2 cellular contexts compared by ENCODE assay signal in genomic region chr5:96648598-96648997, GRCh38.
A peak's percentile ranks its signal among the peaks of the same experiment; 100 is the strongest.
TF ChIP-seq lines count a peak whose summit lies in the region.

No MANE protein-coding gene starts in this region.

TF ChIP-seq in A549, 52 proteins besides CTCF, POLR2A, EP300 and RAD21 (continued from another document):
- TF ChIP-seq REST (IDR thresholded peaks at IDR 0.05) (no peak), MAFK (IDR thresholded peaks at IDR 0.05; ENCODE audit: partially characterized antibody) (no peak), NFE2L2 (conservative IDR thresholded peaks at IDR 0.05; ENCODE audit: low read length) (no peak), HDAC2 (IDR thresholded peaks at IDR 0.05) (no peak), BHLHE40 (IDR thresholded peaks at IDR 0.05; ENCODE audit: low read depth, low read length) (no peak)

TF ChIP-seq in HEK293, 187 proteins besides CTCF, POLR2A, EP300 and RAD21 (continued from another document):
- TF ChIP-seq ZNF776 (tag by site-specific recombination; IDR thresholded peaks at IDR 0.05; ENCODE audit: borderline replicate concordance) (no peak), ZNF530 (tag by site-specific recombination; IDR thresholded peaks at IDR 0.05; ENCODE audit: low read depth) (no peak), SCRT1 (tag by site-specific recombination; IDR thresholded peaks at IDR 0.05; ENCODE audit: borderline replicate concordance) (no peak), ZNF433 (tag by site-specific recombination; IDR thresholded peaks at IDR 0.05; ENCODE audit: low read depth) (no peak), ZNF169 (tag by site-specific recombination; IDR thresholded peaks at IDR 0.05) (no peak), ZNF777 (tag by site-specific recombination; IDR thresholded peaks at IDR 0.05; ENCODE audit: borderline replicate concordance) (no peak), ZNF24 (tag by site-specific recombination; IDR thresholded peaks at IDR 0.05) (no peak), ZNF341 (tag by site-specific recombination; IDR thresholded peaks at IDR 0.05; ENCODE audit: low read depth) (no peak), ZNF529 (tag by site-specific recombination; IDR thresholded peaks at IDR 0.05; ENCODE audit: insufficient replicate concordance) (no peak), ZIC2 (tag by site-specific recombination; IDR thresholded peaks at IDR 0.05) (no peak), ZNF10 (tag by site-specific recombination; IDR thresholded peaks at IDR 0.05) (no peak), KLF1 (tag by site-specific recombination; IDR thresholded peaks at IDR 0.05) (no peak), ZNF558 (tag by site-specific recombination; IDR thresholded peaks at IDR 0.05) (no peak), PRDM6 (tag by site-specific recombination; IDR thresholded peaks at IDR 0.05) (peak; percentile 81), ZBTB10 (tag by site-specific recombination; IDR thresholded peaks at IDR 0.05) (no peak), ZNF423 (tag by site-specific recombination; IDR thresholded peaks at IDR 0.05) (no peak), ZNF621 (tag by site-specific recombination; IDR thresholded peaks at IDR 0.05) (no peak), ZNF521 (tag by site-specific recombination; IDR thresholded peaks at IDR 0.05) (no peak), ZNF707 (tag by site-specific recombination; IDR thresholded peaks at IDR 0.05) (no peak), ZBTB17 (tag by site-specific recombination; IDR thresholded peaks at IDR 0.05) (peak; percentile 37; the same call in 1 of the 2 replicates), ZNF514 (tag by site-specific recombination; IDR thresholded peaks at IDR 0.05) (no peak), ZNF280D (tag by site-specific recombination; IDR thresholded peaks at IDR 0.05) (no peak), ZSCAN30 (tag by site-specific recombination; IDR thresholded peaks at IDR 0.05) (no peak), ZNF747 (tag by site-specific recombination; IDR thresholded peaks at IDR 0.05) (no peak), ZNF571 (tag by site-specific recombination; IDR thresholded peaks at IDR 0.05) (no peak), TCF7L2 (IDR thresholded peaks at IDR 0.05; ENCODE audit: borderline replicate concordance, low read depth, low read length) (no peak), SP7 (tag by site-specific recombination; IDR thresholded peaks at IDR 0.05) (peak; percentile 46; the same call in 1 of the 2 replicates), ZNF580 (tag by site-specific recombination; IDR thresholded peaks at IDR 0.05) (no peak), ZNF585B (tag by site-specific recombination; IDR thresholded peaks at IDR 0.05) (no peak), ZNF157 (tag by site-specific recombination; IDR thresholded peaks at IDR 0.05) (no peak), ZNF223 (tag by site-specific recombination; IDR thresholded peaks at IDR 0.05) (no peak), ZNF449 (tag by site-specific recombination; IDR thresholded peaks at IDR 0.05) (no peak), ZNF830 (tag by site-specific recombination; IDR thresholded peaks at IDR 0.05; ENCODE audit: low read depth) (no peak), KLF8 (tag by site-specific recombination; IDR thresholded peaks at IDR 0.05) (0 out of 2 replicates have a peak, but pooled peaks have one; percentile 47), ZXDB (tag by site-specific recombination; IDR thresholded peaks at IDR 0.05) (peak; percentile 31; the same call in 1 of the 2 replicates), ZSCAN23 (tag by site-specific recombination; IDR thresholded peaks at IDR 0.05) (no peak), ZNF48 (tag by site-specific recombination; IDR thresholded peaks at IDR 0.05) (no peak), ZNF785 (tag by site-specific recombination; IDR thresholded peaks at IDR 0.05) (no peak), ZNF658 (tag by site-specific recombination; IDR thresholded peaks at IDR 0.05) (no peak), ZNF629 (tag by site-specific recombination; IDR thresholded peaks at IDR 0.05) (no peak), YY1 (tag by site-specific recombination; IDR thresholded peaks at IDR 0.05) (no peak), GLI2 (tag by site-specific recombination; IDR thresholded peaks at IDR 0.05; ENCODE audit: borderline replicate concordance, low read depth) (no peak), PBX3 (CRISPR knock-in tag; IDR thresholded peaks at IDR 0.05) (no peak), ZSCAN4 (tag by site-specific recombination; IDR thresholded peaks at IDR 0.05) (peak; percentile 58; the same call in 1 of the 2 replicates), ZNF239 (tag by site-specific recombination; IDR thresholded peaks at IDR 0.05) (no peak), KLF10 (tag by site-specific recombination; IDR thresholded peaks at IDR 0.05) (no peak), ATF2 (tag by site-specific recombination; IDR thresholded peaks at IDR 0.05; ENCODE audit: low read depth) (no peak), GLIS1 (tag by site-specific recombination; IDR thresholded peaks at IDR 0.05) (no peak), ZNF398 (tag by site-specific recombination; IDR thresholded peaks at IDR 0.05) (peak; percentile 21; the same call in 1 of the 2 replicates)
